ENCODE assay signal across 16 cellular contexts in the genomic region with DNA sequence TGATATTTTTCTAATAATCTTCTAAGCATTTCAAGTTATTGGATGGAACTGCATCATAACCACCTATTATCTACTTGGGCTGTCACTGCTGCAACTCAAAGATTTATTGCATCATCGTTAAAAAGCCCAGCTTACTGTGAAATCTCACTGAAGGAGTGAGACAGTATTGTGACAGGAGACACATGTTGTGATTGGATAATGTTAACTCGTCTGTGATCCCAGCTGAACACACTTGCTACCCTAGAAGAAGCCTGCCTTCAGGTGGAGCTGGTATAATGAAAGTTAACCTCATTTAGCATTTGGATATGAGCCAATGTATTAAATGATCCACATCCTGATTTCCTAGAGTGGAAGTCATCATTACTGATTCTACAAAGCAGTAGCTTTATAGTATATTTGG.
DNase-seq lines count a peak whose midpoint lies in the region; ATAC-seq, FAIRE-seq and TF ChIP-seq lines count a peak whose summit lies in the region.
"Had no signal": no experiment of that assay in that cellular context is flagged by ENCODE, and none has a peak within 500 bp of the region (broad histone marks: within the 10 kb centered on the region; RNA-seq: fewer than 3 reads in every experiment).

No MANE protein-coding gene starts in this region.

- no peak overlapping the region for H2AFZ ChIP-seq in IMR-90 (replicated peaks; ENCODE audit: low read length, poor library complexity)
- H2AFZ ChIP-seq: GM23248 had no signal

- POLR2A ChIA-PET in IMR-90 (lab: Charles Lee; ENCODE audit: unreplicated experiment): no interaction called here

- H3K27me3 Mint-ChIP-seq in stimulated activated memory B cell treated with anti-CD40 and anti-IgM and Interleukin-4, amounts not matched to agents 10 μg/mL and 1 μg/mL and 100 μg/mL, for 72 hours: no peaks in the 10 kb centered on the region
- H3K27me3 Mint-ChIP-seq: activated B cell treated with CpG ODN at 0.5 μM for 24 hours, brain had no signal

- no peak overlapping the region for H3K23ac ChIP-seq in IMR-90 (ENCODE audit: low read depth, low read length)

- H3K9ac ChIP-seq in IMR-90 (ENCODE audit: low read depth, low read length): no peak overlapping the region
- H3K9ac ChIP-seq: GM23248 had no signal

- H2BK5ac ChIP-seq in IMR-90 (ENCODE audit: low read depth, low read length, poor library complexity, severe bottlenecking): no peak overlapping the region

- no peak overlapping the region for H4K91ac ChIP-seq in IMR-90 (ENCODE audit: insufficient read depth, low read depth, low read length)

- H3K4me1 Mint-ChIP-seq in stimulated activated memory B cell treated with anti-CD40 and anti-IgM and Interleukin-4, amounts not matched to agents 10 μg/mL and 1 μg/mL and 100 μg/mL, for 72 hours: no peaks in the 10 kb centered on the region
- H3K4me1 Mint-ChIP-seq: activated B cell treated with CpG ODN at 0.5 μM for 24 hours, endodermal cell had no signal

- H4K5ac ChIP-seq in IMR-90 (ENCODE audit: low read depth, low read length): no peak overlapping the region

- H3K36me3 Mint-ChIP-seq in stimulated activated memory B cell treated with anti-CD40 and anti-IgM and Interleukin-4, amounts not matched to agents 10 μg/mL and 1 μg/mL and 100 μg/mL, for 72 hours: peaks cover 54% of the 10 kb centered on the region

- no peak overlapping the region for H3K4me3 ChIP-seq in IMR-90 (ENCODE audit: insufficient read depth, low read depth, low read length)
- H3K4me3 ChIP-seq in effector memory CD4-positive, alpha-beta T cell (ENCODE audit: insufficient read depth, low read depth, low read length, poor library complexity, severe bottlenecking): no peak overlapping the region
- H3K4me3 ChIP-seq: GM23248, SJSA1 had no signal

- no peak overlapping the region for H3K56ac ChIP-seq in IMR-90 (ENCODE audit: extremely low read depth, insufficient read depth, low read length)

- TF ChIP-seq CTCF in D721Med (IDR thresholded peaks at IDR 0.05; ENCODE audit: insufficient read depth, missing control alignments) (no peak), IMR-90 (conservative IDR thresholded peaks at IDR 0.05; ENCODE audit: low read depth, low read length) (no peak)

- no peak overlapping the region for H4K8ac ChIP-seq in IMR-90 (ENCODE audit: low read depth in 2 of 2, low read length in 2 of 2)

- FAIRE-seq in D721Med (lab: Jason Lieb, UNC): peak; percentile 74

- TF ChIP-seq RAD21 in IMR-90 (IDR thresholded peaks at IDR 0.05; ENCODE audit: low read length): no peak

- no peaks in the 10 kb centered on the region for H3K27me3 ChIP-seq in IMR-90 (ENCODE audit: control insufficient read depth, insufficient read depth, low read length)
- no peaks in the 10 kb centered on the region for H3K27me3 ChIP-seq in effector memory CD4-positive, alpha-beta T cell (replicated peaks; ENCODE audit: control insufficient read depth, insufficient read depth, low read length, poor library complexity, severe bottlenecking)
- H3K27me3 ChIP-seq: SJSA1 had no signal

- H2AK5ac ChIP-seq in IMR-90 (ENCODE audit: low read depth, low read length): no peak overlapping the region

- H3K27ac ChIP-seq in IMR-90 (ENCODE audit: insufficient read depth, low read length): no peak overlapping the region
- H3K27ac ChIP-seq in epithelial cell of prostate: peak overlapping the region; percentile 38
- H3K27ac ChIP-seq in effector memory CD4-positive, alpha-beta T cell (ENCODE audit: insufficient read depth, low read length, poor library complexity, severe bottlenecking): no peak overlapping the region
- H3K27ac ChIP-seq: GM23248, SJSA1 had no signal

- no peaks in the 10 kb centered on the region for H3K36me3 ChIP-seq in IMR-90 (ENCODE audit: control insufficient read depth, insufficient read depth, low read length)
- H3K36me3 ChIP-seq in effector memory CD4-positive, alpha-beta T cell (ENCODE audit: control insufficient read depth, insufficient read depth, low read length): peaks cover 3% of the 10 kb centered on the region
- H3K36me3 ChIP-seq: SJSA1 had no signal

- H4K20me1 ChIP-seq in IMR-90 (ENCODE audit: insufficient read depth, low read length): no peaks in the 10 kb centered on the region

- ATAC-seq in IMR-90 (ENCODE audit: low read depth): no peak
- ATAC-seq in stimulated activated memory B cell treated with anti-CD40 and anti-IgM and Interleukin-4, amounts not matched to agents 10 μg/mL and 1 μg/mL and 100 μg/mL, for 72 hours: no peak

- H3K18ac ChIP-seq in IMR-90 (ENCODE audit: low read depth, low read length): no peak overlapping the region

- H3K27ac Mint-ChIP-seq in stimulated activated memory B cell treated with anti-CD40 and anti-IgM and Interleukin-4, amounts not matched to agents 10 μg/mL and 1 μg/mL and 100 μg/mL, for 72 hours: no peak overlapping the region
- H3K27ac Mint-ChIP-seq: activated B cell treated with CpG ODN at 0.5 μM for 24 hours, endodermal cell had no signal

- peak overlapping the region; percentile 1; the same call in 1 of the 2 replicates for H3K14ac ChIP-seq in IMR-90 (replicated peaks; ENCODE audit: low read depth, low read length)

- no peaks in the 10 kb centered on the region for H3K4me1 ChIP-seq in IMR-90 (ENCODE audit: control insufficient read depth, insufficient read depth, low read length)
- H3K4me1 ChIP-seq in effector memory CD4-positive, alpha-beta T cell (ENCODE audit: control insufficient read depth, insufficient read depth, low read length, poor library complexity, severe bottlenecking): no peaks in the 10 kb centered on the region
- H3K4me1 ChIP-seq: SJSA1 had no signal

- TF ChIP-seq POLR2A in IMR-90 (IDR thresholded peaks at IDR 0.05; ENCODE audit: low read depth, low read length): no peak

- no peaks in the 10 kb centered on the region for H3K9me1 ChIP-seq in IMR-90 (ENCODE audit: insufficient read depth, low read length)

- WGBS in IMR-90 (ENCODE audit: extremely low coverage in 2 of 2, insufficient read length in 1 of 2), 2 experiments: no CpG with 5 or more reads among the region's 2 CpGs

- no peak overlapping the region for H2AK9ac ChIP-seq in IMR-90 (replicated peaks; ENCODE audit: low read depth, low read length, poor library complexity)

- no peaks in the 10 kb centered on the region for H3K79me1 ChIP-seq in IMR-90 (ENCODE audit: low read depth in 1 of 2, low read length in 2 of 2)

- H2BK20ac ChIP-seq in IMR-90 (ENCODE audit: low read depth, low read length): no peak overlapping the region

- H3K4ac ChIP-seq in IMR-90 (ENCODE audit: low read depth, low read length): no peak overlapping the region

- dilution Hi-C loops in IMR-90 (cut with HindIII; ENCODE audit: low sequenced_read_pairs, unreplicated experiment): no loop called here

- no peak overlapping the region for H3K4me3 Mint-ChIP-seq in stimulated activated memory B cell treated with anti-CD40 and anti-IgM and Interleukin-4, amounts not matched to agents 10 μg/mL and 1 μg/mL and 100 μg/mL, for 72 hours
- H3K4me3 Mint-ChIP-seq: activated B cell treated with CpG ODN at 0.5 μM for 24 hours, brain, endodermal cell had no signal

- no peak overlapping the region for H3K4me2 ChIP-seq in IMR-90 (ENCODE audit: low read depth, low read length)

- peaks cover 12% of the 10 kb centered on the region for H3K9me3 ChIP-seq in IMR-90 (ENCODE audit: control insufficient read depth, insufficient read depth, low read length)
- H3K9me3 ChIP-seq in effector memory CD4-positive, alpha-beta T cell (ENCODE audit: control insufficient read depth, low read length): peaks cover 4% of the 10 kb centered on the region

- in situ Hi-C loops in IMR-90 (cut with MboI; ENCODE audit: low sequenced_read_pairs): no loop called here

- CTCF ChIA-PET in IMR-90 (lab: Yijun Ruan, JAX): interaction anchor here (0.9 kb wide), 1 partner anchor 15 kb away, joined by 3 read pairs; no protein-coding TSS in a partner anchor

- peaks cover 8% of the 10 kb centered on the region for H3K9me3 Mint-ChIP-seq in stimulated activated memory B cell treated with anti-CD40 and anti-IgM and Interleukin-4, amounts not matched to agents 10 μg/mL and 1 μg/mL and 100 μg/mL, for 72 hours

- H2BK120ac ChIP-seq in IMR-90 (ENCODE audit: low read depth, low read length): no peak overlapping the region

- no peak overlapping the region for H2BK15ac ChIP-seq in IMR-90 (ENCODE audit: low read depth, low read length)

- no TSS peak for BruUV-seq in IMR-90 (replicated peaks; lab: Mats Ljungman, UMichigan)

- no peak for DNase-seq in D721Med (ENCODE audit: insufficient read length, low spot score)
- DNase-seq in IMR-90: peak; percentile 16
- peak; percentile 35 for DNase-seq in NCI-H82 treated with DMSO at 0.1 percent for 48 hours (lab: John Stamatoyannopoulos, UW; ENCODE audit: unreplicated experiment)
- DNase-seq in epithelial cell of prostate (ENCODE audit: low read depth, low spot score): no peak
- DNase-seq in stimulated activated CD4-positive, alpha-beta T cell treated with anti-CD3 and anti-CD28 coated beads, Interleukin-12 subunit alpha, Interleukin-12 subunit beta, amount 100 ng/mL, for 4 hours: no peak
- DNase-seq in glomerular visceral epithelial cell (ENCODE audit: extremely low spot score): no peak
- no peak for DNase-seq in effector memory CD4-positive, alpha-beta T cell
- DNase-seq: activated B cell treated with CpG ODN at 0.5 μM for 24 hours; activated T-cell treated with anti-CD3 and anti-CD28 coated beads, Interleukin-2, amount 50 U/mL, for 48 hours; endodermal cell; GM23248; occipital lobe; trophoblast cell had no signal

- intact Hi-C loops in IMR-90 (cut with micrococcal nuclease): no loop called here

TF ChIP-seq in IMR-90, 13 proteins besides CTCF, POLR2A, EP300 and RAD21:
- TF ChIP-seq CEBPB (IDR thresholded peaks at IDR 0.05; ENCODE audit: low read depth, low read length) (peak; percentile 91), SMC3 (IDR thresholded peaks at IDR 0.05; ENCODE audit: low read depth, low read length) (no peak)

Comparison
In these comparisons a context has a peak if more than half of its experiments do, and no peak if none do; other contexts are left out.
1. DNase-seq: peak in IMR-90 (single experiment) and NCI-H82 treated with DMSO at 0.1 percent for 48 hours (single experiment); none in D721Med (single experiment), epithelial cell of prostate (single experiment), stimulated activated CD4-positive, alpha-beta T cell treated with anti-CD3 and anti-CD28 coated beads, Interleukin-12 subunit alpha, Interleukin-12 subunit beta, amount 100 ng/mL, for 4 hours (single experiment), glomerular visceral epithelial cell (single experiment) and effector memory CD4-positive, alpha-beta T cell (0 of 3).